ENCODE assay signal across 9 cellular contexts in the genomic region with DNA sequence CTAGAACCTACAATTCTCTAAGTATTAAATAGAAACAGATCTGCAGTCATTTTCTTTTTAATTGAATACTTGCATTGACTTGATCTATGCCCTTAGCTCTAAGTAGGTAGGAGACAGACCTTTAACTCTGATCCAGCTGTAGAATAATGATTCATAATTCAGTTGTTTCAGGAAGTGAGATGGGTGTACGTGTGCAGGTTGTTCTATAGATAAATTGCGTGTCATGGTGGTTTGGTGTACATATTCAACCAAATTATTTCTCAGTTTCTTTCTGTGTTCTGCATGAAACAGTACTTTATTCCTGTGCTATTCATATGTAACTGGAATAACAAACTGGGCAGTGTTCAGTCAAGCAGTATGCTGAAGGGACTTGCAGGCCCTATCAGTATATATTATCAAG. TPM values are rescaled to one million over a fixed set of nuclear protein-coding genes. Genes with fewer than 3 reads are reported as not detected.
DNase-seq lines count a peak whose midpoint lies in the region; ATAC-seq lines count a peak whose summit lies in the region.
"Had no signal": no experiment of that assay in that cellular context is flagged by ENCODE, and none has a peak within 500 bp of the region (broad histone marks: within the 10 kb centered on the region; RNA-seq: fewer than 3 reads in every experiment).

No MANE protein-coding gene starts in this region.

- peak overlapping the region; percentile 70 for H3K27ac Mint-ChIP-seq in activated T-helper 17 cell treated with anti-CD3 and anti-CD28 coated beads, Interleukin-2, amount 50 U/mL, for 72 hours
- H3K27ac Mint-ChIP-seq in activated CD4-positive, alpha-beta memory T cell treated with anti-CD3 and anti-CD28 coated beads, Interleukin-2, amount 10 ng/mL, durations not matched to agents 7 days and 5 days, result no peak overlapping the region

- POLR2A ChIA-PET in activated CD4-positive, alpha-beta memory T cell treated with anti-CD3 and anti-CD28 coated beads, Interleukin-2, amount 10 ng/mL, durations not matched to agents 7 days and 5 days (lab: Charles Lee), result interaction anchor here (1.1 to 2.5 kb wide), 3 partner anchors 23 to 47 kb away, joined by 3 to 6 read pairs (median 3); no protein-coding TSS in a partner anchor

- DNase-seq in SIG-M5 (lab: John Stamatoyannopoulos, UW), result no peak
- DNase-seq in activated gamma-delta T cell (lab: John Stamatoyannopoulos, UW), result no peak
- no peak for DNase-seq in LoVo (ENCODE audit: low spot score)
- no peak for DNase-seq in activated CD4-positive, alpha-beta memory T cell treated with anti-CD3 and anti-CD28 coated beads, Interleukin-2, amount 10 ng/mL, durations not matched to agents 7 days and 5 days
- DNase-seq: right lobe of liver had no signal

- H3K4me3 Mint-ChIP-seq in activated T-helper 17 cell treated with anti-CD3 and anti-CD28 coated beads, Interleukin-2, amount 50 U/mL, for 72 hours, result peak overlapping the region; percentile 62
- no peak overlapping the region for H3K4me3 Mint-ChIP-seq in activated CD4-positive, alpha-beta memory T cell treated with anti-CD3 and anti-CD28 coated beads, Interleukin-2, amount 10 ng/mL, durations not matched to agents 7 days and 5 days

- CTCF ChIA-PET in activated CD4-positive, alpha-beta memory T cell treated with anti-CD3 and anti-CD28 coated beads, Interleukin-2, amount 10 ng/mL, durations not matched to agents 7 days and 5 days (lab: Charles Lee), result no interaction called here

- H3K27me3 Mint-ChIP-seq in activated T-helper 17 cell treated with anti-CD3 and anti-CD28 coated beads, Interleukin-2, amount 50 U/mL, for 72 hours, result no peaks in the 10 kb centered on the region
- H3K27me3 Mint-ChIP-seq in activated CD4-positive, alpha-beta memory T cell treated with anti-CD3 and anti-CD28 coated beads, Interleukin-2, amount 10 ng/mL, durations not matched to agents 7 days and 5 days, result no peaks in the 10 kb centered on the region

- peaks cover 4% of the 10 kb centered on the region for H3K9me3 Mint-ChIP-seq in activated T-helper 17 cell treated with anti-CD3 and anti-CD28 coated beads, Interleukin-2, amount 50 U/mL, for 72 hours
- H3K9me3 Mint-ChIP-seq in activated CD4-positive, alpha-beta memory T cell treated with anti-CD3 and anti-CD28 coated beads, Interleukin-2, amount 10 ng/mL, durations not matched to agents 7 days and 5 days, result peaks cover 6% of the 10 kb centered on the region

- peaks cover 1% of the 10 kb centered on the region for H3K36me3 Mint-ChIP-seq in activated T-helper 17 cell treated with anti-CD3 and anti-CD28 coated beads, Interleukin-2, amount 50 U/mL, for 72 hours (ENCODE audit: low read depth)
- peaks cover 45% of the 10 kb centered on the region for H3K36me3 Mint-ChIP-seq in activated CD4-positive, alpha-beta memory T cell treated with anti-CD3 and anti-CD28 coated beads, Interleukin-2, amount 10 ng/mL, durations not matched to agents 7 days and 5 days (ENCODE audit: low read depth)

- ATAC-seq in GM18870 (IDR thresholded peaks at IDR 0.05; ENCODE audit: unreplicated experiment) (peak; percentile 57), GM21447 (IDR thresholded peaks at IDR 0.05; ENCODE audit: unreplicated experiment) (peak; percentile 47), HG03095 (IDR thresholded peaks at IDR 0.05; ENCODE audit: unreplicated experiment) (peak; percentile 41)
- ATAC-seq in activated T-helper 17 cell treated with anti-CD3 and anti-CD28 coated beads, Interleukin-2, amount 50 U/mL, for 72 hours (replicated peaks), result peak; percentile 76
- ATAC-seq: right lobe of liver had no signal

- peaks cover 38% of the 10 kb centered on the region for H3K4me1 Mint-ChIP-seq in activated T-helper 17 cell treated with anti-CD3 and anti-CD28 coated beads, Interleukin-2, amount 50 U/mL, for 72 hours
- H3K4me1 Mint-ChIP-seq in activated CD4-positive, alpha-beta memory T cell treated with anti-CD3 and anti-CD28 coated beads, Interleukin-2, amount 10 ng/mL, durations not matched to agents 7 days and 5 days, result peaks cover 46% of the 10 kb centered on the region

RNA-seq across cellular contexts. Expression of a gene that starts 34.3 kb away (rescaled TPM):
- total RNA-seq in activated T-helper 17 cell treated with anti-CD3 and anti-CD28 coated beads, Interleukin-2, amount 50 U/mL, for 72 hours, result 100 to 1,000 TPM; 136 to 146 TPM
- 100 to 1,000 TPM; 102 to 111 TPM for total RNA-seq in activated CD4-positive, alpha-beta memory T cell treated with anti-CD3 and anti-CD28 coated beads, Interleukin-2, amount 10 ng/mL, durations not matched to agents 7 days and 5 days
